Comparison of ENCODE assay signal across 14 cellular contexts in the genomic region with DNA sequence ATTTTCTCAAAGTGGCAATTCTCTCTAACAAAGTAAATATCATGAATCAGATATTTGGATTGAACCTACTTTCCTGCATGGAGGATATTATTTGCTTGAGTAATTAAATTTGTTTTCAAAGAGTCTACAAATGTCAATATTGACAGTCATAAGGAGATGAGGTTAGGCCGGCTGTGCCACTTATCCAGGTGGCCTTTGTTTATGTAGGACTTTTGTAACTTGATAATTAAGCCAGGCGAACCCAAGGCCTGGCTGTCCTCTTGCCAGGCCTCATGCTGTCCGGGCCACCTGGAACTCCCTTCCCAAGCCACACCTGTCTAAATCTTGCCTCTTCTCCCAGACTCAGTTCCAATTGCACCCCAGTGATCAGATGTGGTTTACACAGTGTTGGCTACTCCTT.
DNase-seq lines count a peak whose midpoint lies in the region; FAIRE-seq lines count a peak whose summit lies in the region.
"Had no signal": no experiment of that assay in that cellular context is flagged by ENCODE, and none has a peak within 500 bp of the region (broad histone marks: within the 10 kb centered on the region; RNA-seq: fewer than 3 reads in every experiment).

No MANE protein-coding gene starts in this region.

- peak overlapping the region in 1 of 7 donors; percentile 32 for H3K27ac Mint-ChIP-seq in CD4-positive, alpha-beta memory T cell
- H3K27ac Mint-ChIP-seq: activated naive CD4-positive, alpha-beta T cell treated with anti-CD3 and anti-CD28 coated beads, Interleukin-2, amount 50 U/mL, for 24 hours; IgD-negative memory B cell had no signal

- H3K4me1 Mint-ChIP-seq in CD4-positive, alpha-beta memory T cell, result no peaks in the 10 kb centered on the region
- H3K4me1 Mint-ChIP-seq: activated naive CD4-positive, alpha-beta T cell treated with anti-CD3 and anti-CD28 coated beads, Interleukin-2, amount 50 U/mL, for 24 hours; IgD-negative memory B cell had no signal

- no peak for FAIRE-seq in small intestine (lab: Jason Lieb, UNC)
- FAIRE-seq: GM12878 had no signal

- peak; percentile 83 for DNase-seq in NCI-H1092 treated with DMSO at 0.1 percent for 48 hours (lab: John Stamatoyannopoulos, UW)
- peak; percentile 76 for DNase-seq in NCI-H345 (lab: John Stamatoyannopoulos, UW)
- peak; percentile 87 for DNase-seq in cerebellum (ENCODE audit: low spot score)
- DNase-seq in small intestine, result peak; percentile 62
- no peak for DNase-seq in CD4-positive, alpha-beta memory T cell
- DNase-seq in NAMALWA (ENCODE audit: low spot score), result no peak
- no peak for DNase-seq in middle frontal gyrus (ENCODE audit: extremely low spot score, low spot score)
- DNase-seq: stimulated activated naive CD4-positive, alpha-beta T cell treated with Interleukin-2 at 50 U/mL for 16 hours had no signal

- CTCF ChIA-PET in CD4-positive, alpha-beta memory T cell (lab: Charles Lee; ENCODE audit: partially characterized antibody), result no interaction called here

- peaks cover 0 to 8% (median 6%) of the 10 kb centered on the region in 8 donors for H3K9me3 Mint-ChIP-seq in CD4-positive, alpha-beta memory T cell
- H3K9me3 Mint-ChIP-seq: activated naive CD4-positive, alpha-beta T cell treated with anti-CD3 and anti-CD28 coated beads, Interleukin-2, amount 50 U/mL, for 24 hours had no signal

- H3K4me1 ChIP-seq in small intestine (ENCODE audit: control insufficient read depth in 2 of 2, insufficient read depth in 1 of 2, low read depth in 1 of 2, low read length in 1 of 2), result peaks cover 8 to 13% of the 10 kb centered on the region in 2 donors
- H3K4me1 ChIP-seq in CD4-positive, alpha-beta memory T cell (ENCODE audit: insufficient read depth, low read length), result no peaks in the 10 kb centered on the region
- H3K4me1 ChIP-seq: parathyroid adenoma had no signal

- no peak overlapping the region for H3K4me3 ChIP-seq in small intestine (ENCODE audit: low read depth in 1 of 2, low read length in 2 of 2)
- no peak overlapping the region for H3K4me3 ChIP-seq in CD4-positive, alpha-beta memory T cell (ENCODE audit: low read length in 2 of 2)
- H3K4me3 ChIP-seq: coronary artery, GM12878, lung had no signal

- H3K9me3 ChIP-seq in small intestine (ENCODE audit: control insufficient read depth, low read depth), result no peaks in the 10 kb centered on the region
- H3K9me3 ChIP-seq in CD4-positive, alpha-beta memory T cell (ENCODE audit: control insufficient read depth in 1 of 2, low read length in 2 of 2), result no peaks in the 10 kb centered on the region

- H3K27me3 Mint-ChIP-seq in CD4-positive, alpha-beta memory T cell, result peaks cover 0 to 2% of the 10 kb centered on the region in 2 donors
- H3K27me3 Mint-ChIP-seq: activated naive CD4-positive, alpha-beta T cell treated with anti-CD3 and anti-CD28 coated beads, Interleukin-2, amount 50 U/mL, for 24 hours; IgD-negative memory B cell had no signal

- no peaks in the 10 kb centered on the region for H3K27me3 ChIP-seq in small intestine (ENCODE audit: control insufficient read depth in 2 of 2, insufficient read depth in 2 of 2, low read length in 2 of 2)
- no peaks in the 10 kb centered on the region for H3K27me3 ChIP-seq in CD4-positive, alpha-beta memory T cell (ENCODE audit: insufficient read depth, low read length)

- 20 to 66% (median 39%) methylated on average over 3 of the region's 3 CpGs for WGBS in small intestine, 3 donors

- H3K36me3 ChIP-seq in small intestine (ENCODE audit: control insufficient read depth in 2 of 2, insufficient read depth in 2 of 2, low read length in 2 of 2), result no peaks in the 10 kb centered on the region
- no peaks in the 10 kb centered on the region for H3K36me3 ChIP-seq in CD4-positive, alpha-beta memory T cell (ENCODE audit: insufficient read depth, low read length)

- peak overlapping the region in 1 of 2 donors; percentile 8 for H3K27ac ChIP-seq in small intestine (ENCODE audit: low read depth in 1 of 2, low read length in 1 of 2)
- H3K27ac ChIP-seq in CD4-positive, alpha-beta memory T cell (ENCODE audit: low read depth, low read length), result no peak overlapping the region
- H3K27ac ChIP-seq: coronary artery, parathyroid adenoma had no signal

- H3K36me3 Mint-ChIP-seq in CD4-positive, alpha-beta memory T cell, result no peaks in the 10 kb centered on the region
- H3K36me3 Mint-ChIP-seq: activated naive CD4-positive, alpha-beta T cell treated with anti-CD3 and anti-CD28 coated beads, Interleukin-2, amount 50 U/mL, for 24 hours; IgD-negative memory B cell had no signal

- intact Hi-C loops in CD4-positive, alpha-beta memory T cell (cut with micrococcal nuclease), result no loop called here

- no peak overlapping the region for H3K4me3 Mint-ChIP-seq in CD4-positive, alpha-beta memory T cell
- H3K4me3 Mint-ChIP-seq: activated naive CD4-positive, alpha-beta T cell treated with anti-CD3 and anti-CD28 coated beads, Interleukin-2, amount 50 U/mL, for 24 hours; IgD-negative memory B cell had no signal

- POLR2A ChIA-PET in CD4-positive, alpha-beta memory T cell (lab: Charles Lee; ENCODE audit: partially characterized antibody), result no interaction called here

Comparison
In these comparisons a context has a peak if more than half of its experiments do, and no peak if none do; other contexts are left out.
1. DNase-seq: peak in NCI-H1092 treated with DMSO at 0.1 percent for 48 hours (single experiment), NCI-H345 (single experiment), cerebellum (single experiment) and small intestine (single experiment); none in CD4-positive, alpha-beta memory T cell (0 of 5), NAMALWA (single experiment) and middle frontal gyrus (single experiment).